ENCODE assay signal across 1 cellular context in genomic region chr5:155460501-155460931, GRCh38.
TF ChIP-seq lines count a peak whose summit lies in the region.

No MANE protein-coding gene starts in this region.

TF ChIP-seq in HepG2, 621 proteins besides CTCF, POLR2A, EP300 and RAD21 (continued from another document and continues in another):
- 0 out of 2 replicates have a peak, but pooled peaks have one; percentile 45 for TF ChIP-seq ZNF652 (CRISPR knock-in tag; IDR thresholded peaks at IDR 0.05; ENCODE audit: borderline replicate concordance, low read depth)
- TF ChIP-seq ATRX (CRISPR knock-in tag; IDR thresholded peaks at IDR 0.05; ENCODE audit: borderline replicate concordance): no peak
- TF ChIP-seq RFX3 (CRISPR knock-in tag; IDR thresholded peaks at IDR 0.05): no peak
- TF ChIP-seq GMEB1 (CRISPR knock-in tag; IDR thresholded peaks at IDR 0.05; ENCODE audit: borderline replicate concordance): no peak
- TF ChIP-seq FOXP4 (CRISPR knock-in tag; IDR thresholded peaks at IDR 0.05): peak; percentile 96
- TF ChIP-seq ZNF703 (CRISPR knock-in tag; IDR thresholded peaks at IDR 0.05; ENCODE audit: borderline replicate concordance): no peak
- no peak for TF ChIP-seq ARNT2 (CRISPR knock-in tag; IDR thresholded peaks at IDR 0.05; ENCODE audit: low read depth)
- TF ChIP-seq ZFP91 (CRISPR knock-in tag; IDR thresholded peaks at IDR 0.05; ENCODE audit: borderline replicate concordance): no peak
- TF ChIP-seq HCFC1 (IDR thresholded peaks at IDR 0.05; ENCODE audit: low read depth, low read length): no peak
- TF ChIP-seq ZNF713 (CRISPR knock-in tag; IDR thresholded peaks at IDR 0.05): no peak
- TF ChIP-seq SKIL (CRISPR knock-in tag; IDR thresholded peaks at IDR 0.05; ENCODE audit: borderline replicate concordance): no peak
- no peak for TF ChIP-seq HOXA9 (CRISPR knock-in tag; IDR thresholded peaks at IDR 0.05; ENCODE audit: borderline replicate concordance)
- no peak for TF ChIP-seq POLR2AphosphoS5 (IDR thresholded peaks at IDR 0.05; ENCODE audit: low read depth, low read length)
- TF ChIP-seq ZNF543 (CRISPR knock-in tag; IDR thresholded peaks at IDR 0.05): 0 out of 2 replicates have a peak, but pooled peaks have one; percentile 48
- TF ChIP-seq ARHGAP35 (CRISPR knock-in tag; IDR thresholded peaks at IDR 0.05; ENCODE audit: borderline replicate concordance): no peak
- peak; percentile 98 for TF ChIP-seq SMARCE1 (IDR thresholded peaks at IDR 0.05; ENCODE audit: borderline replicate concordance)
- peak; percentile 89; the same call in 1 of the 2 replicates for TF ChIP-seq MBD4 (IDR thresholded peaks at IDR 0.05; ENCODE audit: borderline replicate concordance, low read length)
- no peak for TF ChIP-seq ZNF280D (CRISPR knock-in tag; IDR thresholded peaks at IDR 0.05)
- TF ChIP-seq HDAC6 (IDR thresholded peaks at IDR 0.05; ENCODE audit: low read depth, low read length): no peak
- TF ChIP-seq ZFP90 (CRISPR knock-in tag; IDR thresholded peaks at IDR 0.05; ENCODE audit: borderline replicate concordance): no peak
- TF ChIP-seq ATF2 (CRISPR knock-in tag; IDR thresholded peaks at IDR 0.05): peak; percentile 67
- TF ChIP-seq FOXP1 (IDR thresholded peaks at IDR 0.05): peak; percentile 88
- peak; percentile 95 for TF ChIP-seq FOXP1 (CRISPR knock-in tag; IDR thresholded peaks at IDR 0.05)
- TF ChIP-seq PITX1 (CRISPR knock-in tag; IDR thresholded peaks at IDR 0.05): 0 out of 2 replicates have a peak, but pooled peaks have one; percentile 42
- TF ChIP-seq ZNF383 (CRISPR knock-in tag; IDR thresholded peaks at IDR 0.05; ENCODE audit: borderline replicate concordance): no peak
- no peak for TF ChIP-seq ZNF646 (CRISPR knock-in tag; IDR thresholded peaks at IDR 0.05)
- no peak for TF ChIP-seq ZBTB10 (CRISPR knock-in tag; IDR thresholded peaks at IDR 0.05; ENCODE audit: borderline replicate concordance)
